3 cellular contexts compared by ENCODE assay signal in genomic region chr18:48848641-48849143, GRCh38.
TF ChIP-seq lines count a peak whose summit lies in the region.

No MANE protein-coding gene starts in this region.

TF ChIP-seq in liver, 16 proteins besides CTCF, POLR2A, EP300 and RAD21:
- TF ChIP-seq ZBTB33 (IDR thresholded peaks at IDR 0.05) (no peak), NR2F2 (IDR thresholded peaks at IDR 0.05) (peak; percentile 59), SP1 (IDR thresholded peaks at IDR 0.05) (no peak), JUND (IDR thresholded peaks at IDR 0.05) (no peak)

TF ChIP-seq in HepG2, 621 proteins besides CTCF, POLR2A, EP300 and RAD21:
- TF ChIP-seq ZNF709 (CRISPR knock-in tag; IDR thresholded peaks at IDR 0.05) (no peak), ZFP82 (CRISPR knock-in tag; IDR thresholded peaks at IDR 0.05; ENCODE audit: borderline replicate concordance) (no peak), PAXIP1 (CRISPR knock-in tag; conservative IDR thresholded peaks at IDR 0.05) (no peak), ZNF660 (CRISPR knock-in tag; IDR thresholded peaks at IDR 0.05; ENCODE audit: borderline replicate concordance, low read depth) (no peak), HCFC1 (IDR thresholded peaks at IDR 0.05; ENCODE audit: low read depth, low read length) (no peak), MZF1 (CRISPR knock-in tag; IDR thresholded peaks at IDR 0.05; ENCODE audit: borderline replicate concordance) (no peak), ZNF503 (CRISPR knock-in tag; IDR thresholded peaks at IDR 0.05) (no peak), DR1 (CRISPR knock-in tag; IDR thresholded peaks at IDR 0.05) (no peak), ZNF652 (CRISPR knock-in tag; IDR thresholded peaks at IDR 0.05; ENCODE audit: borderline replicate concordance, low read depth) (no peak), MTA1 (CRISPR knock-in tag; IDR thresholded peaks at IDR 0.05; ENCODE audit: borderline replicate concordance) (no peak), NR2F6 (IDR thresholded peaks at IDR 0.05) (no peak), NR2F6 (CRISPR knock-in tag; IDR thresholded peaks at IDR 0.05) (no peak), TAF15 (IDR thresholded peaks at IDR 0.05; ENCODE audit: low read depth, low read length, poor library complexity, severe bottlenecking) (no peak), SAP130 (CRISPR knock-in tag; IDR thresholded peaks at IDR 0.05; ENCODE audit: low read depth) (no peak), ZNF747 (CRISPR knock-in tag; IDR thresholded peaks at IDR 0.05; ENCODE audit: borderline replicate concordance) (no peak), ZNF367 (CRISPR knock-in tag; IDR thresholded peaks at IDR 0.05; ENCODE audit: borderline replicate concordance) (no peak)
- TF ChIP-seq, protein P1, sequence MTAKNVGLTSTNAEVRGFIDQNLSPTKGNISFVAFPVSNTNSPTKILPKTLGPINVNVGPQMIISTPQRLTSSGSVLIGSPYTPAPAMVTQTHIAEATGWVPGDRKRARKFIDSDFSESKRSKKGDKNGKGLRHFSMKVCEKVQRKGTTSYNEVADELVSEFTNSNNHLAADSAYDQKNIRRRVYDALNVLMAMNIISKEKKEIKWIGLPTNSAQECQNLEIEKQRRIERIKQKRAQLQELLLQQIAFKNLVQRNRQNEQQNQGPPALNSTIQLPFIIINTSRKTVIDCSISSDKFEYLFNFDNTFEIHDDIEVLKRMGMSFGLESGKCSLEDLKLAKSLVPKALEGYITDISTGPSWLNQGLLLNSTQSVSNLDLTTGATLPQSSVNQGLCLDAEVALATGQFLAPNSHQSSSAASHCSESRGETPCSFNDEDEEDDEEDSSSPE (CRISPR knock-in tag; IDR thresholded peaks at IDR 0.05) = no peak
- TF ChIP-seq, protein P2, sequence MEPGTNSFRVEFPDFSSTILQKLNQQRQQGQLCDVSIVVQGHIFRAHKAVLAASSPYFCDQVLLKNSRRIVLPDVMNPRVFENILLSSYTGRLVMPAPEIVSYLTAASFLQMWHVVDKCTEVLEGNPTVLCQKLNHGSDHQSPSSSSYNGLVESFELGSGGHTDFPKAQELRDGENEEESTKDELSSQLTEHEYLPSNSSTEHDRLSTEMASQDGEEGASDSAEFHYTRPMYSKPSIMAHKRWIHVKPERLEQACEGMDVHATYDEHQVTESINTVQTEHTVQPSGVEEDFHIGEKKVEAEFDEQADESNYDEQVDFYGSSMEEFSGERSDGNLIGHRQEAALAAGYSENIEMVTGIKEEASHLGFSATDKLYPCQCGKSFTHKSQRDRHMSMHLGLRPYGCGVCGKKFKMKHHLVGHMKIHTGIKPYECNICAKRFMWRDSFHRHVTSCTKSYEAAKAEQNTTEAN (CRISPR knock-in tag; conservative IDR thresholded peaks at IDR 0.05) = no peak
TF ChIP-seq in HepG2: peak in this region for 0.

TF ChIP-seq in endothelial cell of umbilical vein, 7 proteins besides CTCF, POLR2A, EP300 and RAD21:
- TF ChIP-seq JUN (IDR thresholded peaks at IDR 0.05; ENCODE audit: borderline replicate concordance, insufficient read depth, insufficient read length, low read depth) = no peak
- no peak for TF ChIP-seq GATA2 (IDR thresholded peaks at IDR 0.05; ENCODE audit: insufficient read depth, insufficient read length, low read depth, low read length)
- peak; percentile 24 for TF ChIP-seq FOS (IDR thresholded peaks at IDR 0.05; ENCODE audit: borderline replicate concordance, insufficient read depth, low read length)
- peak; percentile 83 for TF ChIP-seq POLR2AphosphoS5 (IDR thresholded peaks at IDR 0.05; ENCODE audit: insufficient read depth, low read depth, low read length)
- TF ChIP-seq EZH2 (IDR thresholded peaks at IDR 0.05; ENCODE audit: borderline replicate concordance, low read depth, low read length, severe bottlenecking) = no peak
- peak; percentile 6 for TF ChIP-seq MYC (IDR thresholded peaks at IDR 0.05; ENCODE audit: low read depth, low read length)
